Comparison of ENCODE assay signal across 35 cellular contexts in the genomic region with DNA sequence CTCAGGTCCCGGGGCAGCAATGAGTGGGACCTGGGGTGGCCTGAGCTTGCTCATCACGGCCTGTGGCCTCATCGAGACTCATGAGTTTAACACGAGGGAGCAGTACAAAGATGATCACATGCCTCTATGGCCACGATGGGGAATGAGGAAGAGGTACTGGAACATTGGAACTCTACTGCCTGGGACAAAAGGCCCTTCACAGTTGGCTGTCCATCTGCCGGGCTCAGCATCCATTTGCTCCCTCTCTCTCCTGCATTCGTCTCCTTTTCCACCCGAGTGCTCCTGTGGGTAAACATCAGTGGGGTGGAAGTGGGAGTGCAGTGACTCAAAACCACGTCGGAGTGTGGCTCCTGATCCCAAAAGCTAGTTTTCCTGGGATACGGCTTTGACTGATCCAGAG.
"Had no signal": no experiment of that assay in that cellular context is flagged by ENCODE, and none has a peak within 500 bp of the region (broad histone marks: within the 10 kb centered on the region; RNA-seq: fewer than 3 reads in every experiment).

No MANE protein-coding gene starts in this region.

- H3K27me3 ChIP-seq: brain microvascular endothelial cell, Peyer's patch had no signal

- H3K9me3 Mint-ChIP-seq: activated T-helper 17 cell treated with anti-CD3 and anti-CD28 coated beads, Interleukin-2, amount 50 U/mL, for 72 hours had no signal

- H3K4me3 ChIP-seq: Peyer's patch had no signal

- H3K36me3 Mint-ChIP-seq: activated CD8-positive, alpha-beta memory T cell treated with anti-CD3 and anti-CD28 coated beads, Interleukin-2, amount 10 ng/mL, durations not matched to agents 7 days and 5 days; activated naive CD8-positive, alpha-beta T cell treated with anti-CD3 and anti-CD28 coated beads for 36 hours; T-cell had no signal

- H3K9me3 ChIP-seq: Peyer's patch had no signal

- H3K4me1 Mint-ChIP-seq: activated CD4-positive, alpha-beta memory T cell treated with anti-CD3 and anti-CD28 coated beads, Interleukin-2, amount 10 ng/mL, durations not matched to agents 7 days and 5 days; activated CD8-positive, alpha-beta memory T cell treated with anti-CD3 and anti-CD28 coated beads, Interleukin-2, amount 10 ng/mL, durations not matched to agents 7 days and 5 days; activated naive CD8-positive, alpha-beta T cell treated with anti-CD3 and anti-CD28 coated beads for 36 hours; activated T-helper 17 cell treated with anti-CD3 and anti-CD28 coated beads, Interleukin-2, amount 50 U/mL, for 72 hours; T-cell; T-helper 17 cell had no signal

- H3K36me3 ChIP-seq: brain microvascular endothelial cell, Peyer's patch, WERI-Rb-1 had no signal

- ATAC-seq: activated CD8-positive, alpha-beta memory T cell treated with anti-CD3 and anti-CD28 coated beads, Interleukin-2, amount 10 ng/mL, durations not matched to agents 7 days and 5 days; activated T-cell treated with anti-CD3 and anti-CD28 coated beads, Interleukin-2, amount 50 U/mL, for 72 hours; activated T-helper 17 cell treated with anti-CD3 and anti-CD28 coated beads, Interleukin-2, amount 50 U/mL, for 72 hours; Right ventricle myocardium inferior; SK-N-SH treated with all-trans-retinoic acid at 6 μM for 48 hours; T-cell; T-helper 17 cell had no signal

- H3K4me2 ChIP-seq: KMS-11 had no signal

- H3K4me3 Mint-ChIP-seq: activated CD4-positive, alpha-beta memory T cell treated with anti-CD3 and anti-CD28 coated beads, Interleukin-2, amount 10 ng/mL, durations not matched to agents 7 days and 5 days; activated CD8-positive, alpha-beta memory T cell treated with anti-CD3 and anti-CD28 coated beads, Interleukin-2, amount 10 ng/mL, durations not matched to agents 7 days and 5 days; activated naive CD8-positive, alpha-beta T cell treated with anti-CD3 and anti-CD28 coated beads for 36 hours; activated T-cell treated with anti-CD3 and anti-CD28 coated beads, Interleukin-2, amount 50 U/mL, for 72 hours; activated T-helper 17 cell treated with anti-CD3 and anti-CD28 coated beads, Interleukin-2, amount 50 U/mL, for 72 hours; T-cell; T-helper 17 cell had no signal

- H3K9ac ChIP-seq: KMS-11 had no signal

- H3K27ac ChIP-seq: brain microvascular endothelial cell, KMS-11, Peyer's patch, RWPE1, WERI-Rb-1 had no signal

- H3K27ac Mint-ChIP-seq: activated CD4-positive, alpha-beta memory T cell treated with anti-CD3 and anti-CD28 coated beads, Interleukin-2, amount 10 ng/mL, durations not matched to agents 7 days and 5 days; activated CD8-positive, alpha-beta memory T cell treated with anti-CD3 and anti-CD28 coated beads, Interleukin-2, amount 10 ng/mL, durations not matched to agents 7 days and 5 days; activated naive CD8-positive, alpha-beta T cell treated with anti-CD3 and anti-CD28 coated beads for 36 hours; activated T-cell treated with anti-CD3 and anti-CD28 coated beads, Interleukin-2, amount 50 U/mL, for 72 hours; activated T-helper 17 cell treated with anti-CD3 and anti-CD28 coated beads, Interleukin-2, amount 50 U/mL, for 72 hours; T-cell; T-helper 17 cell had no signal

- H3K4me1 ChIP-seq: Peyer's patch had no signal

- H3K27me3 Mint-ChIP-seq: activated CD4-positive, alpha-beta memory T cell treated with anti-CD3 and anti-CD28 coated beads, Interleukin-2, amount 10 ng/mL, durations not matched to agents 7 days and 5 days; activated CD8-positive, alpha-beta memory T cell treated with anti-CD3 and anti-CD28 coated beads, Interleukin-2, amount 10 ng/mL, durations not matched to agents 7 days and 5 days; activated naive CD8-positive, alpha-beta T cell treated with anti-CD3 and anti-CD28 coated beads for 36 hours; T-helper 17 cell had no signal

- DNase-seq: activated CD4-positive, alpha-beta memory T cell treated with anti-CD3 and anti-CD28 coated beads, Interleukin-2, amount 10 ng/mL, durations not matched to agents 7 days and 5 days; activated CD4-positive, alpha-beta T cell treated with anti-CD3 and anti-CD28 coated beads for 1 hour; activated CD4-positive, alpha-beta T cell treated with anti-CD3 and anti-CD28 coated beads for 48 hours; activated CD4-positive, CD25-positive, alpha-beta regulatory T cell; activated CD8-positive, alpha-beta memory T cell treated with anti-CD3 and anti-CD28 coated beads for 24 hours; activated CD8-positive, alpha-beta memory T cell treated with anti-CD3 and anti-CD28 coated beads, Interleukin-2, amount 10 ng/mL, durations not matched to agents 7 days and 5 days; activated CD8-positive, alpha-beta memory T cell treated with anti-CD3 and anti-CD28 coated beads, Interleukin-2, amount 50 U/mL, for 48 hours; activated effector memory CD4-positive, alpha-beta T cell treated with anti-CD3 and anti-CD28 coated beads, Interleukin-2, amount 50 U/mL, for 16 hours; activated naive CD4-positive, alpha-beta T cell; activated naive CD4-positive, alpha-beta T cell treated with anti-CD3 and anti-CD28 coated beads, Interleukin-2, amount 50 U/mL, for 16 hours; activated naive CD8-positive, alpha-beta T cell treated with anti-CD3 and anti-CD28 coated beads for 36 hours; activated T-cell treated with anti-CD3 and anti-CD28 coated beads, Interleukin-2, amount 50 U/mL, for 72 hours; amniotic stem cell; aorta; brain microvascular endothelial cell; central memory CD4-positive, alpha-beta T cell; MM.1S; MV-4-11; NCI-H1092; NCI-H1436 treated with DMSO at 0.1 percent for 48 hours; NCI-H1694 treated with DMSO at 0.1 percent for 48 hours; NCI-H2029; NCI-H345; NCI-H524 treated with DMSO at 0.1 percent for 48 hours; Peyer's patch; SIG-M5; T-cell; T-helper 17 cell; T-helper 9 cell; WERI-Rb-1 had no signal
